In genomic region chr15:77714555-77714954, GRCh38 we compare ENCODE assay signal across 1 cellular context.
TF ChIP-seq lines count a peak whose summit lies in the region.

No MANE protein-coding gene starts in this region.

TF ChIP-seq in HEK293, 187 proteins besides CTCF, POLR2A, EP300 and RAD21 (continued from another document):
- TF ChIP-seq PRDM2 (tag by site-specific recombination; IDR thresholded peaks at IDR 0.05; ENCODE audit: borderline replicate concordance) (no peak), MEIS1 (CRISPR knock-in tag; IDR thresholded peaks at IDR 0.05; ENCODE audit: borderline replicate concordance) (no peak), ZFHX2 (tag by site-specific recombination; conservative IDR thresholded peaks at IDR 0.05) (peak; percentile 81), ZNF677 (tag by site-specific recombination; IDR thresholded peaks at IDR 0.05) (no peak), ZNF704 (tag by site-specific recombination; IDR thresholded peaks at IDR 0.05) (no peak), ZNF148 (tag by site-specific recombination; IDR thresholded peaks at IDR 0.05; ENCODE audit: borderline replicate concordance) (no peak), ZSCAN16 (tag by site-specific recombination; IDR thresholded peaks at IDR 0.05) (no peak), ZSCAN18 (tag by site-specific recombination; IDR thresholded peaks at IDR 0.05) (no peak), ZBTB10 (tag by site-specific recombination; IDR thresholded peaks at IDR 0.05) (no peak), ZXDB (tag by site-specific recombination; IDR thresholded peaks at IDR 0.05) (no peak), EGR2 (tag by site-specific recombination; IDR thresholded peaks at IDR 0.05; ENCODE audit: low read depth) (peak; percentile 65; the same call in 1 of the 2 replicates), PATZ1 (tag by site-specific recombination; IDR thresholded peaks at IDR 0.05) (no peak)
